Comparison of ENCODE assay signal across 22 cellular contexts in genomic region chrX:113919387-113919786, GRCh38.
"Had no signal": no experiment of that assay in that cellular context is flagged by ENCODE, and none has a peak within 500 bp of the region (broad histone marks: within the 10 kb centered on the region; RNA-seq: fewer than 3 reads in every experiment).

No MANE protein-coding gene starts in this region.

- H3K4me3 Mint-ChIP-seq: activated CD8-positive, alpha-beta T cell treated with anti-CD3 and anti-CD28 coated beads, Interleukin-2, amount 10 ng/mL, durations not matched to agents 7 days and 5 days; activated naive CD8-positive, alpha-beta T cell treated with anti-CD3 and anti-CD28 coated beads, Interleukin-2, amount 50 U/mL, for 24 hours; T-helper 17 cell; WTC11 had no signal

- H3K36me3 Mint-ChIP-seq: activated naive CD4-positive, alpha-beta T cell treated with anti-CD3 and anti-CD28 coated beads, Interleukin-2, amount 50 U/mL, for 72 hours had no signal

- H3K9me3 Mint-ChIP-seq: activated naive CD8-positive, alpha-beta T cell treated with anti-CD3 and anti-CD28 coated beads, Interleukin-2, amount 50 U/mL, for 24 hours had no signal

- DNase-seq: activated CD4-positive, alpha-beta T cell treated with anti-CD3 and anti-CD28 coated beads for 48 hours; activated CD4-positive, alpha-beta T cell treated with anti-CD3 and anti-CD28 coated beads, Interleukin-2, amount 50 U/mL, for 4 hours; activated CD4-positive, CD25-positive, alpha-beta regulatory T cell treated with anti-CD3 and anti-CD28 coated beads, Interleukin-2, amount 50 U/mL, for 72 hours; activated CD8-positive, alpha-beta memory T cell treated with anti-CD3 and anti-CD28 coated beads, Interleukin-2, amount 50 U/mL, for 48 hours; activated CD8-positive, alpha-beta T cell treated with anti-CD3 and anti-CD28 coated beads, Interleukin-2, amount 10 ng/mL, durations not matched to agents 7 days and 5 days; activated naive CD8-positive, alpha-beta T cell treated with anti-CD3 and anti-CD28 coated beads, Interleukin-2, amount 50 U/mL, for 24 hours; activated T-cell treated with anti-CD3 and anti-CD28 coated beads, Interleukin-2, amount 50 U/mL, for 1 hour; amniotic stem cell; brain microvascular endothelial cell; Kasumi-1; NCI-H1048; NCI-H1930; NCI-H2171 treated with DMSO at 0.1 percent for 48 hours; NCI-H345; NCI-H510A treated with DMSO at 0.1 percent for 48 hours; NCI-H69; SIG-M5; T-helper 17 cell; T-helper 9 cell had no signal

- ATAC-seq: activated CD8-positive, alpha-beta T cell treated with anti-CD3 and anti-CD28 coated beads, Interleukin-2, amount 10 ng/mL, durations not matched to agents 7 days and 5 days; activated naive CD4-positive, alpha-beta T cell treated with anti-CD3 and anti-CD28 coated beads, Interleukin-2, amount 50 U/mL, for 72 hours; activated naive CD8-positive, alpha-beta T cell treated with anti-CD3 and anti-CD28 coated beads, Interleukin-2, amount 50 U/mL, for 24 hours; T-helper 17 cell; WTC11 had no signal

- H3K4me3 ChIP-seq: cardiac muscle cell had no signal

- H3K27ac ChIP-seq: brain microvascular endothelial cell, cardiac muscle cell had no signal

- H3K27ac Mint-ChIP-seq: activated CD8-positive, alpha-beta T cell treated with anti-CD3 and anti-CD28 coated beads, Interleukin-2, amount 10 ng/mL, durations not matched to agents 7 days and 5 days; activated naive CD4-positive, alpha-beta T cell treated with anti-CD3 and anti-CD28 coated beads, Interleukin-2, amount 50 U/mL, for 72 hours; activated naive CD8-positive, alpha-beta T cell treated with anti-CD3 and anti-CD28 coated beads, Interleukin-2, amount 50 U/mL, for 24 hours; T-helper 17 cell; WTC11 had no signal

- H3K27me3 ChIP-seq: brain microvascular endothelial cell, cardiac muscle cell had no signal

- H3K27me3 Mint-ChIP-seq: activated naive CD8-positive, alpha-beta T cell treated with anti-CD3 and anti-CD28 coated beads, Interleukin-2, amount 50 U/mL, for 24 hours; T-helper 17 cell had no signal

- H3K36me3 ChIP-seq: brain microvascular endothelial cell, cardiac muscle cell had no signal

- H3K4me1 Mint-ChIP-seq: activated naive CD8-positive, alpha-beta T cell treated with anti-CD3 and anti-CD28 coated beads, Interleukin-2, amount 50 U/mL, for 24 hours; T-helper 17 cell had no signal
